ENCODE assay signal across 18 cellular contexts in genomic region chr6:169502445-169502844, GRCh38.
DNase-seq lines count a peak whose midpoint lies in the region; ATAC-seq and TF ChIP-seq lines count a peak whose summit lies in the region.
"Had no signal": no experiment of that assay in that cellular context is flagged by ENCODE, and none has a peak within 500 bp of the region (broad histone marks: within the 10 kb centered on the region; RNA-seq: fewer than 3 reads in every experiment).

No MANE protein-coding gene starts in this region.

- no peak for TF ChIP-seq POLR2A in testis (IDR thresholded peaks at IDR 0.05)

- H3K9me3 Mint-ChIP-seq in neural progenitor cell = peaks cover 4% of the 10 kb centered on the region
- no peaks in the 10 kb centered on the region for H3K9me3 Mint-ChIP-seq in stimulated activated naive CD8-positive, alpha-beta T cell treated with anti-CD3 and anti-CD28 coated beads, Interleukin-15, amount 100 ng/mL, for 72 hours
- H3K9me3 Mint-ChIP-seq: CD4-positive, alpha-beta T cell; CD8-positive, alpha-beta T cell had no signal

- H3F3A ChIP-seq in neural progenitor cell (ENCODE audit: low read depth) = no peaks in the 10 kb centered on the region

- no peak for ATAC-seq in GM19035 (IDR thresholded peaks at IDR 0.05; ENCODE audit: unreplicated experiment)
- ATAC-seq in stimulated activated naive CD8-positive, alpha-beta T cell treated with anti-CD3 and anti-CD28 coated beads, Interleukin-15, amount 100 ng/mL, for 72 hours = no peak
- ATAC-seq: A549; CD8-positive, alpha-beta T cell; GM12878 had no signal

- peak; percentile 1 for DNase-seq in GM10266 (ENCODE audit: extremely low spot score)
- DNase-seq in neural progenitor cell (ENCODE audit: low spot score) = no peak
- no peak for DNase-seq in testis
- DNase-seq in stimulated activated naive CD8-positive, alpha-beta T cell treated with anti-CD3 and anti-CD28 coated beads, Interleukin-15, amount 100 ng/mL, for 72 hours = no peak
- DNase-seq: AML-193; Caco-2; Calu3; CD4-positive, alpha-beta T cell; CD8-positive, alpha-beta T cell; DMS79 treated with DMSO at 0.1 percent for 48 hours; GF-D8 had no signal

- peaks cover 2% of the 10 kb centered on the region for H3K27me3 Mint-ChIP-seq in neural progenitor cell (ENCODE audit: insufficient read depth, low read depth)
- H3K27me3 Mint-ChIP-seq in stimulated activated naive CD8-positive, alpha-beta T cell treated with anti-CD3 and anti-CD28 coated beads, Interleukin-15, amount 100 ng/mL, for 72 hours = no peaks in the 10 kb centered on the region
- H3K27me3 Mint-ChIP-seq: B cell; CD4-positive, alpha-beta T cell had no signal

- H3K36me3 Mint-ChIP-seq in neural progenitor cell = peaks cover 6% of the 10 kb centered on the region

- H4K20me1 ChIP-seq in neural progenitor cell (ENCODE audit: low read depth) = no peaks in the 10 kb centered on the region
- H4K20me1 ChIP-seq: BLaER1 treated with 17β-estradiol and CSF1 and Interleukin-3, amounts not matched to agents 10 nM and 100 nM had no signal

- H3K4me1 Mint-ChIP-seq in neural progenitor cell = peaks cover 17% of the 10 kb centered on the region
- H3K4me1 Mint-ChIP-seq in stimulated activated naive CD8-positive, alpha-beta T cell treated with anti-CD3 and anti-CD28 coated beads, Interleukin-15, amount 100 ng/mL, for 72 hours = no peaks in the 10 kb centered on the region
- H3K4me1 Mint-ChIP-seq: B cell had no signal

- no peaks in the 10 kb centered on the region for H3K79me2 ChIP-seq in neural progenitor cell (ENCODE audit: low read depth)

- H3K9me3 ChIP-seq in neural progenitor cell (ENCODE audit: low read depth) (no peaks in the 10 kb centered on the region), testis (no peaks in the 10 kb centered on the region)
- H3K9me3 ChIP-seq: A549, Caco-2 had no signal

- no peak overlapping the region for H3K4me3 ChIP-seq in neural progenitor cell
- peak overlapping the region; percentile 10 to 36 for H3K4me3 ChIP-seq in testis
- H3K4me3 ChIP-seq: A549; BLaER1 treated with 17β-estradiol and CSF1 and Interleukin-3, amounts not matched to agents 10 nM and 100 nM; GM12878 had no signal

- no peak overlapping the region for H3K27ac ChIP-seq in neural progenitor cell
- no peak overlapping the region for H3K27ac ChIP-seq in testis
- H3K27ac ChIP-seq: 22Rv1; A549; BLaER1 treated with 17β-estradiol and CSF1 and Interleukin-3, amounts not matched to agents 10 nM and 100 nM; C4-2B had no signal

- WGBS in testis, 2 donors = 75 to 78% methylated on average over 22 of the region's 22 CpGs

- H3K4me2 ChIP-seq in neural progenitor cell = no peak overlapping the region
- H3K4me2 ChIP-seq: A549; BLaER1 treated with 17β-estradiol and CSF1 and Interleukin-3, amounts not matched to agents 10 nM and 100 nM had no signal

- H3K36me3 ChIP-seq in neural progenitor cell (no peaks in the 10 kb centered on the region), testis (ENCODE audit: low read depth, missing control alignments) (no peaks in the 10 kb centered on the region)

- H3K4me1 ChIP-seq in neural progenitor cell (no peaks in the 10 kb centered on the region), testis (peaks cover 8% of the 10 kb centered on the region)
- H3K4me1 ChIP-seq: A549; BLaER1 treated with 17β-estradiol and CSF1 and Interleukin-3, amounts not matched to agents 10 nM and 100 nM; Caco-2 had no signal

- no peak overlapping the region for H3K9ac ChIP-seq in neural progenitor cell
- H3K9ac ChIP-seq: BLaER1 treated with 17β-estradiol and CSF1 and Interleukin-3, amounts not matched to agents 10 nM and 100 nM had no signal

- H3K27me3 ChIP-seq in neural progenitor cell = no peaks in the 10 kb centered on the region
- H3K27me3 ChIP-seq in testis = no peaks in the 10 kb centered on the region
- H3K27me3 ChIP-seq: BLaER1 treated with 17β-estradiol and CSF1 and Interleukin-3, amounts not matched to agents 10 nM and 100 nM had no signal

- H3K27ac Mint-ChIP-seq in neural progenitor cell = peak overlapping the region; percentile 65
- no peak overlapping the region for H3K27ac Mint-ChIP-seq in stimulated activated naive CD8-positive, alpha-beta T cell treated with anti-CD3 and anti-CD28 coated beads, Interleukin-15, amount 100 ng/mL, for 72 hours
- H3K27ac Mint-ChIP-seq: B cell; CD4-positive, alpha-beta T cell; CD8-positive, alpha-beta T cell had no signal

- TF ChIP-seq CTCF in GM10266 (IDR thresholded peaks at IDR 0.05; ENCODE audit: control insufficient read depth, insufficient read depth, low read depth, missing control alignments) (no peak), neural progenitor cell (IDR thresholded peaks at IDR 0.05) (no peak), testis (IDR thresholded peaks at IDR 0.05) (no peak)

- no peak overlapping the region for H3K4me3 Mint-ChIP-seq in neural progenitor cell
- no peak overlapping the region for H3K4me3 Mint-ChIP-seq in stimulated activated naive CD8-positive, alpha-beta T cell treated with anti-CD3 and anti-CD28 coated beads, Interleukin-15, amount 100 ng/mL, for 72 hours
- H3K4me3 Mint-ChIP-seq: B cell; CD4-positive, alpha-beta T cell; CD8-positive, alpha-beta T cell had no signal

- intact Hi-C loops in testis (cut with DNase I; ENCODE audit: low total_unique reads) = no loop called here

- H2AFZ ChIP-seq in neural progenitor cell (replicated peaks) = no peak overlapping the region
